In genomic region chr5:132411382-132411925, GRCh38 we compare ENCODE assay signal across 8 cellular contexts. TPM values are rescaled to one million over a fixed set of nuclear protein-coding genes. Genes with fewer than 3 reads are reported as not detected.
A peak's percentile ranks its signal among the peaks of the same experiment; 100 is the strongest.
DNase-seq lines count a peak whose midpoint lies in the region; ATAC-seq and TF ChIP-seq lines count a peak whose summit lies in the region.

No MANE protein-coding gene starts in this region.

- CTCF ChIA-PET in A673 (lab: Charles Lee): no interaction called here
- CTCF ChIA-PET in Panc1 (lab: Charles Lee): interaction anchor here (0.6 to 2.0 kb wide), 3 partner anchors 9 to 79 kb away, joined by 3 to 4 read pairs (median 3); partner anchors contain the start of gene IRF1

- BruUV-seq in A673 (replicated peaks; lab: Mats Ljungman, UMichigan): no TSS peak
- no TSS peak for BruUV-seq in Panc1 (replicated peaks; lab: Mats Ljungman, UMichigan)

- 30 to 41% methylated on average over 5 to 7 of the region's 7 CpGs for WGBS in tibial nerve, 2 donors

- DNase-seq in A673 (ENCODE audit: low spot score) (no peak), Panc1 (ENCODE audit: low read depth, low spot score) (no peak), caudate nucleus (lab: John Stamatoyannopoulos, UW) (peak in 4 of 61 donors; percentile 41 to 57 (median 50)), lung microvascular endothelial cell (ENCODE audit: low read depth in 2 of 2) (peak; percentile 39 to 42), tibial nerve (ENCODE audit: low spot score in 2 of 2) (peak in 1 of 2 donors; percentile 31), T-helper 9 cell (no peak)

- no peak for TF ChIP-seq EP300 in tibial nerve (IDR thresholded peaks at IDR 0.05)

- ATAC-seq in GM21367 (IDR thresholded peaks at IDR 0.05; ENCODE audit: unreplicated experiment) (peak; percentile 2), Panc1 (peak; percentile 39), GM21737 (IDR thresholded peaks at IDR 0.05; ENCODE audit: unreplicated experiment) (no peak)

- no peak for TF ChIP-seq CTCF in A673 (conservative IDR thresholded peaks at IDR 0.05; ENCODE audit: low read depth, low read length)
- TF ChIP-seq CTCF in Panc1 (IDR thresholded peaks at IDR 0.05): no peak
- TF ChIP-seq CTCF in tibial nerve (IDR thresholded peaks at IDR 0.05): no peak

- H3K27ac ChIP-seq in A673 (ENCODE audit: low read depth, low read length, poor library complexity, severe bottlenecking): peak overlapping the region; percentile 94
- peak overlapping the region; percentile 96 for H3K27ac ChIP-seq in Panc1 (ENCODE audit: low read length)
- peak overlapping the region; percentile 93 for H3K27ac ChIP-seq in caudate nucleus (ENCODE audit: low read depth, low read length)
- H3K27ac ChIP-seq in tibial nerve: peak overlapping the region; percentile 97 to 100 (median 99)

- H3K36me3 ChIP-seq in A673 (ENCODE audit: insufficient read depth, low read length, poor library complexity, severe bottlenecking): no peaks in the 10 kb centered on the region
- H3K36me3 ChIP-seq in Panc1 (ENCODE audit: control insufficient read depth, insufficient read depth, low read length): no peaks in the 10 kb centered on the region
- H3K36me3 ChIP-seq in tibial nerve: no peaks in the 10 kb centered on the region

- in situ Hi-C loops in Panc1 (cut with HindIII; ENCODE audit: low pct_unique_long_range_greater_than_20kb, low sequenced_read_pairs): no loop called here

- H3K9me3 ChIP-seq in A673 (ENCODE audit: low read depth, low read length, poor library complexity, severe bottlenecking) (no peaks in the 10 kb centered on the region), Panc1 (ENCODE audit: control insufficient read depth, insufficient read depth, low read depth, low read length) (peaks cover 5% of the 10 kb centered on the region; the same call in 1 of the 2 replicates), tibial nerve (no peaks in the 10 kb centered on the region)

- H3K4me1 ChIP-seq in A673 (ENCODE audit: insufficient read depth, low read length, poor library complexity, severe bottlenecking): peaks cover 10% of the 10 kb centered on the region
- H3K4me1 ChIP-seq in Panc1 (ENCODE audit: control insufficient read depth, insufficient read depth, low read length): peaks cover 57% of the 10 kb centered on the region
- H3K4me1 ChIP-seq in tibial nerve: peaks cover 0 to 73% (median 44%) of the 10 kb centered on the region in 4 donors

- intact Hi-C loops in A673 (cut with micrococcal nuclease; ENCODE audit: unreplicated experiment): no loop called here
- intact Hi-C loops in Panc1 (cut with micrococcal nuclease; ENCODE audit: unreplicated experiment): no loop called here

- H3K4me3 ChIP-seq in A673 (ENCODE audit: low read depth, low read length, poor library complexity, severe bottlenecking): peak overlapping the region; percentile 82
- peak overlapping the region; percentile 53 to 59 for H3K4me3 ChIP-seq in Panc1 (ENCODE audit: low read depth in 2 of 2, low read length in 2 of 2)
- peak overlapping the region; percentile 57 to 84 (median 76) for H3K4me3 ChIP-seq in tibial nerve

- POLR2A ChIA-PET in A673 (lab: Charles Lee; ENCODE audit: low non-redundant PET) (no interaction called here), Panc1 (lab: Charles Lee) (interaction anchor here (0.5 to 0.6 kb wide), 2 partner anchors 71 to 85 kb away, joined by 3 to 33 read pairs; no protein-coding TSS in a partner anchor)

- no peak for TF ChIP-seq POLR2A in tibial nerve (IDR thresholded peaks at IDR 0.05)

- H3K27me3 ChIP-seq in A673 (replicated peaks; ENCODE audit: insufficient read depth, low read depth, low read length, poor library complexity) (no peaks in the 10 kb centered on the region), Panc1 (ENCODE audit: control insufficient read depth, insufficient read depth, low read length) (no peaks in the 10 kb centered on the region), tibial nerve (no peaks in the 10 kb centered on the region)

RNA-seq across cellular contexts. Expression of gene SLC22A5, which starts 41.9 kb away (rescaled TPM):
- total RNA-seq in A673 (2021) (3.0 and 3.8 TPM in 2 replicates), Panc1 (2021; ENCODE audit: unreplicated experiment) (9.5 TPM), lung microvascular endothelial cell (3.4 and 4.1 TPM in 2 replicates), tibial nerve (10 to 100 TPM; 11.3 to 19.0 (median 16.3) TPM)
- polyA plus RNA-seq in Panc1 (2012; ENCODE audit: insufficient read length): 7.2 TPM

Comparison
In these comparisons a context has a peak if more than half of its experiments do, and no peak if none do; other contexts are left out.
1. DNase-seq: peak in lung microvascular endothelial cell (2 of 2); none in A673 (single experiment), Panc1 (single experiment) and T-helper 9 cell (single experiment).
2. Peak in every context shown above with its lines, with median percentiles within 50 percentile points of each other: H3K27ac ChIP-seq and H3K4me3 ChIP-seq.